11 cellular contexts compared by ENCODE assay signal in the genomic region with DNA sequence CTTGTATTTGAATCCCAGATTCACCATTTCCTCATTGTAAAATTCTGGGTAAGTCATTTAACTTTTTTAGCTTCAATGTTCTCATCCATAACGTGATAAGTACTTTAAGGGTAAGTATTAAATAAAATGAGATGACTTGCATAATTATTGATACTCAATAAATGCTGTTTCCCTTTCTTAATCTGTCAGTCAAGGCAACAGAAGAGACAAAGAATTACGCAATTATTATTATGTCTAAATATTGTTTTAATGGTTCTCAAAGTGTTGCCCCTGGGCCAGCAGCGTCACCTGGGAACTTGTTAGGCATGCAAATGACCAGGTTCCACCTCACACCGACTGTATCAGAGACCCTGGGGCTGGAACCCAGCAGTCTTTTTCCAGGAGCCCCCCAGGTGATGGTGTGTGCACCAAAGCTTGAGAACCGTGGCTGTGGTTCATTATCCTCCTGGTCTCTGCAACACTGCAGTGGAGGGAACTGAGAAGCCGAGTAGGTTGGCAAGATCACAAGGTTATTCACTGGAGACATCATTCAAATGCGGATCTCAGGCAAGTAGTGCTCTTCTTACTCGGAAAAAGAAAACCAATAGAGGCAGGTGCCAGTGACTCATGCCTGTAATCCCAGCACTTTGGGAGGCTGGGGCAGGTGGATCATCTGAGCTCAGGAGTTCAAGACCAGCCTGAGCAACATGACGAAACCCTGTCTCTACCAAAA. TPM values are rescaled to one million over a fixed set of nuclear protein-coding genes. Genes with fewer than 3 reads are reported as not detected.
DNase-seq lines count a peak whose midpoint lies in the region; ATAC-seq, FAIRE-seq and TF ChIP-seq lines count a peak whose summit lies in the region.
"Had no signal": no experiment of that assay in that cellular context is flagged by ENCODE, and none has a peak within 500 bp of the region (broad histone marks: within the 10 kb centered on the region; RNA-seq: fewer than 3 reads in every experiment).

No MANE protein-coding gene starts in this region.

- no peak overlapping the region for H3K4me3 Mint-ChIP-seq in GM23338
- no peak overlapping the region for H3K4me3 Mint-ChIP-seq in endodermal cell
- no peak overlapping the region for H3K4me3 Mint-ChIP-seq in CD14-positive monocyte
- H3K4me3 Mint-ChIP-seq in effector memory CD8-positive, alpha-beta T cell: no peak overlapping the region
- H3K4me3 Mint-ChIP-seq: H9 had no signal

- no peak for TF ChIP-seq CTCF in A549 (IDR thresholded peaks at IDR 0.05)
- TF ChIP-seq CTCF in GM23338 (conservative IDR thresholded peaks at IDR 0.05; ENCODE audit: low read depth in 2 of 2): no peak
- TF ChIP-seq CTCF in endodermal cell (conservative IDR thresholded peaks at IDR 0.05): no peak
- TF ChIP-seq CTCF in CD14-positive monocyte (IDR thresholded peaks at IDR 0.05): no peak

- intact Hi-C loops in CD14-positive monocyte (cut with micrococcal nuclease): no loop called here

- no peak for TF ChIP-seq POLR2A in A549 (IDR thresholded peaks at IDR 0.05; ENCODE audit: low read length)

- H4K20me1 ChIP-seq in GM23338 (replicated peaks; ENCODE audit: insufficient read depth): no peaks in the 10 kb centered on the region

- ATAC-seq in A549 (no peak), GM23338 (peak; percentile 72)
- no peak for ATAC-seq in effector memory CD8-positive, alpha-beta T cell (replicated peaks)

- H3K27ac ChIP-seq in A549 (no peak overlapping the region), GM23338 (ENCODE audit: low read depth) (no peak overlapping the region), endodermal cell (ENCODE audit: low read depth, low read length) (no peak overlapping the region)

- no peaks in the 10 kb centered on the region for H3F3A ChIP-seq in GM23338 (replicated peaks; ENCODE audit: low read depth)

- H3K4me2 ChIP-seq in A549: no peak overlapping the region
- H3K4me2 ChIP-seq in GM23338: no peak overlapping the region

- no peak overlapping the region; the same call in 1 of the 2 replicates for H2AFZ ChIP-seq in GM23338

- TF ChIP-seq RAD21 in A549 (conservative IDR thresholded peaks at IDR 0.05 in 1 of 2, IDR thresholded peaks at IDR 0.05 in 1 of 2): no peak

- no peaks in the 10 kb centered on the region for H3K79me2 ChIP-seq in GM23338 (replicated peaks; ENCODE audit: insufficient read depth)

- no peaks in the 10 kb centered on the region for H3K27me3 Mint-ChIP-seq in GM23338 (ENCODE audit: insufficient read depth, low read depth, poor library complexity)
- H3K27me3 Mint-ChIP-seq in endodermal cell (ENCODE audit: insufficient read depth): peaks cover 13% of the 10 kb centered on the region
- peaks cover 0 to 3% (median 0%) of the 10 kb centered on the region in 3 donors for H3K27me3 Mint-ChIP-seq in CD14-positive monocyte (ENCODE audit: low read depth in 3 of 3)
- H3K27me3 Mint-ChIP-seq in effector memory CD8-positive, alpha-beta T cell: peaks cover 8 to 27% of the 10 kb centered on the region in 2 donors

- FAIRE-seq in A549 (lab: Jason Lieb, UNC): peak; percentile 39
- FAIRE-seq: HTR-8/SVneo had no signal

- no peaks in the 10 kb centered on the region for H3K27me3 ChIP-seq in GM23338 (ENCODE audit: insufficient read depth)
- H3K27me3 ChIP-seq in endodermal cell (ENCODE audit: control insufficient read depth, insufficient read depth, low read length, poor library complexity, severe bottlenecking): no peaks in the 10 kb centered on the region

- TF ChIP-seq EP300 in A549 (IDR thresholded peaks at IDR 0.05): no peak

- H3K9me3 Mint-ChIP-seq in GM23338: no peaks in the 10 kb centered on the region
- peaks cover 11% of the 10 kb centered on the region for H3K9me3 Mint-ChIP-seq in endodermal cell
- H3K9me3 Mint-ChIP-seq in CD14-positive monocyte: peaks cover 0 to 10% (median 6%) of the 10 kb centered on the region in 7 donors
- H3K9me3 Mint-ChIP-seq in effector memory CD8-positive, alpha-beta T cell: no peaks in the 10 kb centered on the region
- H3K9me3 Mint-ChIP-seq: CD8-positive, alpha-beta memory T cell; H9 had no signal

- H3K9me2 ChIP-seq in GM23338 (ENCODE audit: insufficient read depth): no peaks in the 10 kb centered on the region

- H3K9me3 ChIP-seq in A549: no peaks in the 10 kb centered on the region
- H3K9me3 ChIP-seq in endodermal cell (ENCODE audit: control insufficient read depth, low read length): no peaks in the 10 kb centered on the region

- no peaks in the 10 kb centered on the region; the same call in 2 of the 3 replicates for H3K36me3 Mint-ChIP-seq in GM23338 (ENCODE audit: low read depth)
- no peaks in the 10 kb centered on the region for H3K36me3 Mint-ChIP-seq in endodermal cell (ENCODE audit: low read depth)
- H3K36me3 Mint-ChIP-seq in CD14-positive monocyte: no peaks in the 10 kb centered on the region
- peaks cover 8% of the 10 kb centered on the region for H3K36me3 Mint-ChIP-seq in effector memory CD8-positive, alpha-beta T cell (ENCODE audit: insufficient read depth)
- H3K36me3 Mint-ChIP-seq: CD8-positive, alpha-beta memory T cell had no signal

- POLR2A ChIA-PET in A549 (lab: Yijun Ruan, JAX): interaction anchor here (0.5 kb wide), 1 partner anchor 433 kb away, joined by 8 read pairs; no protein-coding TSS in a partner anchor

- H3K4me3 ChIP-seq in A549: no peak overlapping the region
- H3K4me3 ChIP-seq in GM23338: no peak overlapping the region
- H3K4me3 ChIP-seq in endodermal cell (ENCODE audit: low read length): no peak overlapping the region

- H3K9ac ChIP-seq in endodermal cell (ENCODE audit: extremely low read depth, low read length, poor library complexity, severe bottlenecking): no peak overlapping the region

- no peak overlapping the region for H3K27ac Mint-ChIP-seq in GM23338
- no peak overlapping the region for H3K27ac Mint-ChIP-seq in endodermal cell
- H3K27ac Mint-ChIP-seq in CD14-positive monocyte: no peak overlapping the region
- H3K27ac Mint-ChIP-seq in effector memory CD8-positive, alpha-beta T cell: peak overlapping the region in 1 of 2 donors; percentile 62
- H3K27ac Mint-ChIP-seq: CD8-positive, alpha-beta memory T cell; H9 had no signal

- CTCF ChIA-PET in A549 (lab: Yijun Ruan, JAX): interaction anchor here (0.9 to 7.6 kb wide), 3 partner anchors 11 to 44 kb away, joined by 3 to 52 read pairs (median 14); no protein-coding TSS in a partner anchor

- no peaks in the 10 kb centered on the region for H3K36me3 ChIP-seq in GM23338 (ENCODE audit: insufficient read depth)
- no peaks in the 10 kb centered on the region for H3K36me3 ChIP-seq in endodermal cell (ENCODE audit: control insufficient read depth, insufficient read depth, low read length)

- DNase-seq in A549 (ENCODE audit: low read depth in 1 of 2, low spot score in 1 of 2) (no peak), GM23338 (ENCODE audit: low spot score) (peak; percentile 24), NCI-H345 treated with DMSO at 0.1 percent for 48 hours (lab: John Stamatoyannopoulos, UW; ENCODE audit: unreplicated experiment) (peak; percentile 38), endodermal cell (peak; percentile 39), CD14-positive monocyte (ENCODE audit: low spot score) (no peak)
- DNase-seq in effector memory CD8-positive, alpha-beta T cell: no peak
- DNase-seq: Caco-2; CD8-positive, alpha-beta memory T cell; H9; KBM-7 had no signal

- H3K4me1 Mint-ChIP-seq in GM23338 (peaks cover 12% of the 10 kb centered on the region), endodermal cell (no peaks in the 10 kb centered on the region), CD14-positive monocyte (peaks cover 27% of the 10 kb centered on the region)
- H3K4me1 Mint-ChIP-seq in effector memory CD8-positive, alpha-beta T cell (ENCODE audit: low read depth in 2 of 2): peaks cover 12 to 16% of the 10 kb centered on the region in 2 donors

- 14% methylated on average over 9 of the region's 9 CpGs for WGBS in A549 (ENCODE audit: missing lambda C conversion rate)
- 69 to 79% methylated on average over 7 to 9 of the region's 9 CpGs for WGBS in endodermal cell (ENCODE audit: insufficient coverage in 1 of 2, insufficient read length in 1 of 2), 2 experiments

- H3K4me1 ChIP-seq in A549 (no peaks in the 10 kb centered on the region), GM23338 (ENCODE audit: insufficient read depth) (peaks cover 4% of the 10 kb centered on the region; the same call in 1 of the 2 replicates), endodermal cell (ENCODE audit: control insufficient read depth, insufficient read depth, low read length) (no peaks in the 10 kb centered on the region)

TF ChIP-seq in A549, 52 proteins besides CTCF, POLR2A, EP300 and RAD21 (continues in another document):
- TF ChIP-seq ZFP36 (IDR thresholded peaks at IDR 0.05; ENCODE audit: borderline replicate concordance, partially characterized antibody) (no peak), HDAC2 (IDR thresholded peaks at IDR 0.05) (no peak)

TF ChIP-seq in GM23338, 12 proteins besides CTCF, POLR2A, EP300 and RAD21 (continues in another document):
- TF ChIP-seq EZH2phosphoT487 (IDR thresholded peaks at IDR 0.05; ENCODE audit: unreplicated experiment): no peak
- no peak for TF ChIP-seq ZNF331 (CRISPR knock-in tag; IDR thresholded peaks at IDR 0.05; ENCODE audit: low read depth)
- no peak for TF ChIP-seq JUNB (IDR thresholded peaks at IDR 0.05; ENCODE audit: unreplicated experiment)
- no peak for TF ChIP-seq STAT1 (IDR thresholded peaks at IDR 0.05; ENCODE audit: unreplicated experiment)
- no peak for TF ChIP-seq EZH2 (IDR thresholded peaks at IDR 0.05; ENCODE audit: low read depth, unreplicated experiment)

RNA-seq across cellular contexts. Expression of gene LYRM9, which starts 43.5 kb away (rescaled TPM):
- polyA plus RNA-seq in A549 (2011; rRNA removed) (2.5 and 2.7 TPM in 2 replicates), A549 (2017; fragmentation: RNase III; extraction: RNeasy Plus Mini Kit Qiagen cat#74134 plus additional on column Dnase treatment) (1.4 to 2.0 TPM (median 1.8 TPM) in 3 replicates), GM23338 (2016; fragmentation: Nextera tagmentation; extraction: Ambion mirVana) (6.2 and 6.3 TPM in 2 replicates), CD14-positive monocyte (1 to 10 TPM; 5.9 to 6.3 TPM)
- polyA plus RNA-seq in A549 (2012; cell fraction: cytosol; rRNA removed): 0.70 and 0.88 TPM in 2 replicates
- 1.0 and 1.4 TPM in 2 replicates for polyA plus RNA-seq in A549 (2012; cell fraction: nucleus; rRNA removed)
- polyA minus RNA-seq in A549 (2011; rRNA and poly(A)+ RNA removed): 1.3 and 1.6 TPM in 2 replicates
- total RNA-seq in GM23338 (2014; rRNA removed; shearing (Covaris generic)): 4.7 and 9.8 TPM in 2 replicates
- 1 to 10 TPM; 5.8 to 8.3 TPM for total RNA-seq in endodermal cell
- polyA plus RNA-seq in endodermal cell (2013, experiment 1 of 2): 8.6 TPM
- 6.6 TPM for polyA plus RNA-seq in endodermal cell (2013, experiment 2 of 2)

RNA-seq across cellular contexts. Expression of gene NOS2, which starts 49.3 kb away (rescaled TPM):
- polyA plus RNA-seq in A549 (2011; rRNA removed) (0.08 and 0.09 TPM in 2 replicates), A549 (2017; fragmentation: RNase III; extraction: RNeasy Plus Mini Kit Qiagen cat#74134 plus additional on column Dnase treatment) (0.13 to 0.18 TPM (median 0.17 TPM) in 3 replicates), GM23338 (2016; fragmentation: Nextera tagmentation; extraction: Ambion mirVana) (0.44 and 0.57 TPM in 2 replicates), CD14-positive monocyte (not detected)
- 0.23 and 0.24 TPM in 2 replicates for polyA plus RNA-seq in A549 (2012; cell fraction: cytosol; rRNA removed)
- polyA plus RNA-seq in A549 (2012; cell fraction: nucleus; rRNA removed): 0.21 and 0.37 TPM in 2 replicates
- 0.10 and 0.12 TPM in 2 replicates for polyA minus RNA-seq in A549 (2011; rRNA and poly(A)+ RNA removed)
- 1.8 and 2.7 TPM in 2 replicates for total RNA-seq in GM23338 (2014; rRNA removed; shearing (Covaris generic))
- total RNA-seq in endodermal cell: under 1 TPM; 0.26 to 0.62 TPM
- 9.1 TPM for polyA plus RNA-seq in endodermal cell (2013, experiment 1 of 2)
- 6.7 TPM for polyA plus RNA-seq in endodermal cell (2013, experiment 2 of 2)
- polyA plus RNA-seq: CD8-positive, alpha-beta memory T cell had no signal

Comparison
In these comparisons a context has a peak if more than half of its experiments do, and no peak if none do; other contexts are left out.
1. DNase-seq: peak in GM23338 (single experiment), NCI-H345 treated with DMSO at 0.1 percent for 48 hours (single experiment) and endodermal cell (single experiment); none in A549 (0 of 2), CD14-positive monocyte (single experiment) and effector memory CD8-positive, alpha-beta T cell (0 of 3).